In genomic region chr12:24902521-24903304, GRCh38 we compare ENCODE assay signal across 8 cellular contexts. TPM values are rescaled to one million over a fixed set of nuclear protein-coding genes. Genes with fewer than 3 reads are reported as not detected.
A peak's percentile ranks its signal among the peaks of the same experiment; 100 is the strongest.
DNase-seq lines count a peak whose midpoint lies in the region; ATAC-seq and TF ChIP-seq lines count a peak whose summit lies in the region.

No MANE protein-coding gene starts in this region.

- no peaks in the 10 kb centered on the region for H3K4me1 ChIP-seq in CD8-positive, alpha-beta memory T cell (ENCODE audit: insufficient read depth, low read length)
- H3K4me1 ChIP-seq in GM23248 (ENCODE audit: insufficient read depth) (peaks cover 58% of the 10 kb centered on the region), uterus (no peaks in the 10 kb centered on the region)

- peaks cover 6% of the 10 kb centered on the region for H3K27me3 ChIP-seq in CD8-positive, alpha-beta memory T cell (ENCODE audit: insufficient read depth, low read length, poor library complexity, severe bottlenecking)
- no peaks in the 10 kb centered on the region for H3K27me3 ChIP-seq in GM23248 (replicated peaks; ENCODE audit: insufficient read depth)
- no peaks in the 10 kb centered on the region for H3K27me3 ChIP-seq in uterus

- peak; percentile 45 for ATAC-seq in activated CD8-positive, alpha-beta T cell treated with anti-CD3 and anti-CD28 coated beads for 36 hours
- peak; percentile 68 to 75 for ATAC-seq in natural killer cell treated with Interleukin-12 subunit alpha and Interleukin-12 subunit beta and Interleukin-15 and Interleukin-18, amount 100 ng/mL, for 72 hours

- H3K36me3 Mint-ChIP-seq in CD8-positive, alpha-beta memory T cell: no peaks in the 10 kb centered on the region
- peaks cover 11% of the 10 kb centered on the region for H3K36me3 Mint-ChIP-seq in activated CD8-positive, alpha-beta T cell treated with anti-CD3 and anti-CD28 coated beads for 36 hours (ENCODE audit: low read depth)
- H3K36me3 Mint-ChIP-seq in natural killer cell treated with Interleukin-12 subunit alpha and Interleukin-12 subunit beta and Interleukin-15 and Interleukin-18, amount 100 ng/mL, for 72 hours: peaks cover 11% of the 10 kb centered on the region

- H3K9ac ChIP-seq in GM23248: peak overlapping the region; percentile 70

- WGBS in GM23248 (ENCODE audit: low coverage in 1 of 2, low lambda C conversion rate in 2 of 2, missing lambda C conversion rate in 2 of 2), 2 experiments: 2 to 3% methylated on average over 61 to 65 of the region's 72 CpGs

- intact Hi-C loops in activated CD8-positive, alpha-beta T cell treated with anti-CD3 and anti-CD28 coated beads for 36 hours (cut with micrococcal nuclease): loop anchor here (5.0 kb wide), 2 partner anchors 45 to 150 kb away; partner anchors contain the start of gene BCAT1
- intact Hi-C loops in uterus (cut with DNase I; ENCODE audit: low total_unique reads): no loop called here

- peaks cover 44% of the 10 kb centered on the region for H3F3A ChIP-seq in GM23248 (ENCODE audit: insufficient read depth)

- no peaks in the 10 kb centered on the region for H3K9me3 ChIP-seq in CD8-positive, alpha-beta memory T cell (ENCODE audit: low read length)
- H3K9me3 ChIP-seq in GM23248 (ENCODE audit: low read depth) (no peaks in the 10 kb centered on the region), uterus (no peaks in the 10 kb centered on the region)

- peaks cover 9 to 25% of the 10 kb centered on the region in 2 donors for H3K27me3 Mint-ChIP-seq in CD8-positive, alpha-beta memory T cell
- H3K27me3 Mint-ChIP-seq in activated CD8-positive, alpha-beta T cell treated with anti-CD3 and anti-CD28 coated beads for 36 hours: peaks cover 17% of the 10 kb centered on the region
- H3K27me3 Mint-ChIP-seq in natural killer cell treated with Interleukin-12 subunit alpha and Interleukin-12 subunit beta and Interleukin-15 and Interleukin-18, amount 100 ng/mL, for 72 hours: peaks cover 27% of the 10 kb centered on the region in 2 donors

- H3K27ac Mint-ChIP-seq in CD8-positive, alpha-beta memory T cell: peak overlapping the region in 2 of 8 donors; percentile 76 to 80
- peak overlapping the region; percentile 88 for H3K27ac Mint-ChIP-seq in activated CD8-positive, alpha-beta T cell treated with anti-CD3 and anti-CD28 coated beads for 36 hours
- H3K27ac Mint-ChIP-seq in natural killer cell treated with Interleukin-12 subunit alpha and Interleukin-12 subunit beta and Interleukin-15 and Interleukin-18, amount 100 ng/mL, for 72 hours: peak overlapping the region; percentile 40 to 80

- H3K4me3 Mint-ChIP-seq in CD8-positive, alpha-beta memory T cell: peak overlapping the region; percentile 75 to 93 (median 84)
- H3K4me3 Mint-ChIP-seq in activated CD8-positive, alpha-beta T cell treated with anti-CD3 and anti-CD28 coated beads for 36 hours: peak overlapping the region; percentile 87
- H3K4me3 Mint-ChIP-seq in natural killer cell treated with Interleukin-12 subunit alpha and Interleukin-12 subunit beta and Interleukin-15 and Interleukin-18, amount 100 ng/mL, for 72 hours: peak overlapping the region; percentile 92

- peaks cover 39% of the 10 kb centered on the region for H3K79me2 ChIP-seq in GM23248 (ENCODE audit: insufficient read depth)

- peak in 1 of 5 donors; percentile 6 for DNase-seq in CD8-positive, alpha-beta memory T cell
- peak; percentile 67 for DNase-seq in GM23248
- DNase-seq in activated CD8-positive, alpha-beta T cell treated with anti-CD3 and anti-CD28 coated beads for 36 hours: peak; percentile 64
- DNase-seq in fibroblast of villous mesenchyme (ENCODE audit: low read depth): peak; percentile 41
- no peak for DNase-seq in natural killer cell treated with Interleukin-12 subunit alpha and Interleukin-12 subunit beta and Interleukin-15 and Interleukin-18, amount 100 ng/mL, for 72 hours (ENCODE audit: low spot score)
- no peak for DNase-seq in uterus
- DNase-seq in cortex of kidney (lab: John Stamatoyannopoulos, UW): no peak
- DNase-seq in AML-193 (lab: John Stamatoyannopoulos, UW): no peak

- peak overlapping the region; percentile 57 for H2AFZ ChIP-seq in GM23248

- H3K9me2 ChIP-seq in GM23248 (ENCODE audit: insufficient read depth): no peaks in the 10 kb centered on the region

- H4K20me1 ChIP-seq in GM23248 (ENCODE audit: insufficient read depth): no peaks in the 10 kb centered on the region

- H3K9me3 Mint-ChIP-seq in CD8-positive, alpha-beta memory T cell: peaks cover 0 to 2% (median 0%) of the 10 kb centered on the region in 5 donors
- H3K9me3 Mint-ChIP-seq in activated CD8-positive, alpha-beta T cell treated with anti-CD3 and anti-CD28 coated beads for 36 hours: peaks cover 3% of the 10 kb centered on the region
- peaks cover 3% of the 10 kb centered on the region for H3K9me3 Mint-ChIP-seq in natural killer cell treated with Interleukin-12 subunit alpha and Interleukin-12 subunit beta and Interleukin-15 and Interleukin-18, amount 100 ng/mL, for 72 hours

- H3K4me2 ChIP-seq in GM23248 (ENCODE audit: unreplicated experiment): peak overlapping the region; percentile 75

- H3K4me3 ChIP-seq in CD8-positive, alpha-beta memory T cell (ENCODE audit: low read length): no peak overlapping the region
- H3K4me3 ChIP-seq in GM23248 (peak overlapping the region; percentile 76), fibroblast of villous mesenchyme (ENCODE audit: low read depth, low read length) (peak overlapping the region; percentile 57), uterus (peak overlapping the region; percentile 50 to 52)

- no peak overlapping the region for H3K27ac ChIP-seq in CD8-positive, alpha-beta memory T cell (ENCODE audit: low read depth, low read length)
- H3K27ac ChIP-seq in GM23248 (peak overlapping the region; percentile 30; the same call in 1 of the 2 replicates), uterus (peak overlapping the region; percentile 59 to 63)

- POLR2A ChIA-PET in CD8-positive, alpha-beta memory T cell (lab: Charles Lee): no interaction called here
- POLR2A ChIA-PET in activated CD8-positive, alpha-beta T cell treated with anti-CD3 and anti-CD28 coated beads for 36 hours (lab: Charles Lee): interaction anchor here (1.1 to 1.3 kb wide), 3 partner anchors 11 to 45 kb away, joined by 3 to 4 read pairs (median 3); no protein-coding TSS in a partner anchor

- in situ Hi-C loops in GM23248 (cut with MboI): no loop called here

- no peak for TF ChIP-seq CTCF in activated CD8-positive, alpha-beta T cell treated with anti-CD3 and anti-CD28 coated beads for 36 hours (IDR thresholded peaks at IDR 0.05)
- TF ChIP-seq CTCF in fibroblast of villous mesenchyme (IDR thresholded peaks at IDR 0.05; ENCODE audit: insufficient read depth, low read depth, low read length): no peak
- TF ChIP-seq CTCF in uterus (IDR thresholded peaks at IDR 0.05): no peak

- CTCF ChIA-PET in CD8-positive, alpha-beta memory T cell (lab: Charles Lee): interaction anchor here (1.0 kb wide), 1 partner anchor 9 kb away, joined by 3 read pairs; no protein-coding TSS in a partner anchor
- CTCF ChIA-PET in activated CD8-positive, alpha-beta T cell treated with anti-CD3 and anti-CD28 coated beads for 36 hours (lab: Charles Lee): interaction anchor here (1.0 to 1.4 kb wide), 4 partner anchors 19 to 90 kb away, joined by 4 to 5 read pairs (median 4); no protein-coding TSS in a partner anchor

- H3K36me3 ChIP-seq in CD8-positive, alpha-beta memory T cell (ENCODE audit: insufficient read depth, low read length): no peaks in the 10 kb centered on the region
- 0 out of 2 replicates have a peak, but pooled peaks cover 4% of the 10 kb centered on the region for H3K36me3 ChIP-seq in GM23248 (ENCODE audit: low read depth)
- no peaks in the 10 kb centered on the region for H3K36me3 ChIP-seq in uterus

- H3K4me1 Mint-ChIP-seq in CD8-positive, alpha-beta memory T cell: peaks cover 13 to 27% (median 27%) of the 10 kb centered on the region in 3 donors
- peaks cover 35% of the 10 kb centered on the region for H3K4me1 Mint-ChIP-seq in activated CD8-positive, alpha-beta T cell treated with anti-CD3 and anti-CD28 coated beads for 36 hours (ENCODE audit: low read depth)
- peaks cover 20 to 32% of the 10 kb centered on the region in 2 donors for H3K4me1 Mint-ChIP-seq in natural killer cell treated with Interleukin-12 subunit alpha and Interleukin-12 subunit beta and Interleukin-15 and Interleukin-18, amount 100 ng/mL, for 72 hours (ENCODE audit: low read depth in 2 of 2)

- no peak for TF ChIP-seq POLR2A in uterus (IDR thresholded peaks at IDR 0.05)

RNA-seq across cellular contexts. Expression of gene BCAT1, which starts 46.2 kb away (rescaled TPM):
- 10 to 100 TPM; 24.2 to 26.5 TPM for total RNA-seq in CD8-positive, alpha-beta memory T cell
- 0.58 TPM for polyA plus RNA-seq in CD8-positive, alpha-beta memory T cell
- total RNA-seq in GM23248 (2014; rRNA removed; shearing (Covaris generic)): 72.1 and 109 TPM in 2 replicates
- polyA plus RNA-seq in GM23248 (2016; fragmentation: Nextera tagmentation; extraction: Ambion mirVana): 51.9 and 60.6 TPM in 2 replicates
- total RNA-seq in activated CD8-positive, alpha-beta T cell treated with anti-CD3 and anti-CD28 coated beads for 36 hours: 10 to 100 TPM; 53.3 to 55.6 TPM
- total RNA-seq in fibroblast of villous mesenchyme: 199 and 229 TPM in 2 replicates
- 10 to 100 TPM; 14.5 to 49.4 TPM for total RNA-seq in natural killer cell treated with Interleukin-12 subunit alpha and Interleukin-12 subunit beta and Interleukin-15 and Interleukin-18, amount 100 ng/mL, for 72 hours
- total RNA-seq in uterus: 100 to 1,000 TPM in 1 of 4 donors, 10 to 100 TPM in 3; 23.6 to 221 (median 59.7) TPM

Comparison
In these comparisons a context has a peak if more than half of its experiments do, and no peak if none do; other contexts are left out.
1. DNase-seq: peak in GM23248 (single experiment), activated CD8-positive, alpha-beta T cell treated with anti-CD3 and anti-CD28 coated beads for 36 hours (single experiment) and fibroblast of villous mesenchyme (single experiment); none in natural killer cell treated with Interleukin-12 subunit alpha and Interleukin-12 subunit beta and Interleukin-15 and Interleukin-18, amount 100 ng/mL, for 72 hours (single experiment), uterus (0 of 2), cortex of kidney (single experiment) and AML-193 (0 of 2).
2. Peak in every context shown above with its lines, with median percentiles within 50 percentile points of each other: H3K4me3 Mint-ChIP-seq.